8 cellular contexts compared by ENCODE assay signal in genomic region chr2:86439879-86440630, GRCh38. TPM values are rescaled to one million over a fixed set of nuclear protein-coding genes. Genes with fewer than 3 reads are reported as not detected.
DNase-seq lines count a peak whose midpoint lies in the region; ATAC-seq and TF ChIP-seq lines count a peak whose summit lies in the region.

No MANE protein-coding gene starts in this region.

- H4K20me1 ChIP-seq in fibroblast of lung (ENCODE audit: control insufficient read depth, extremely low read depth, insufficient read depth, low read length): peaks cover 2% of the 10 kb centered on the region

- H3K27me3 ChIP-seq in fibroblast of lung (ENCODE audit: control insufficient read depth, insufficient read depth, low read length): no peaks in the 10 kb centered on the region

- peaks cover 4% of the 10 kb centered on the region for H3K4me1 ChIP-seq in fibroblast of lung (ENCODE audit: control insufficient read depth, extremely low read depth, insufficient read depth, low read length)

- CTCF ChIA-PET in T-cell (lab: Charles Lee): interaction anchor here in 1 of 2 donors (0.8 to 1.5 kb wide), 2 partner anchors 29 to 404 kb away, joined by 3 to 5 read pairs; no protein-coding TSS in a partner anchor

- no peak overlapping the region for H3K9ac ChIP-seq in fibroblast of lung (ENCODE audit: insufficient read depth, low read length)

- H3K36me3 ChIP-seq in fibroblast of lung (ENCODE audit: control insufficient read depth, insufficient read depth, low read length): no peaks in the 10 kb centered on the region

- no peak for TF ChIP-seq CTCF in HFFc6 (IDR thresholded peaks at IDR 0.05)
- no peak for TF ChIP-seq CTCF in fibroblast of lung (conservative IDR thresholded peaks at IDR 0.05 in 1 of 2, IDR thresholded peaks at IDR 0.05 in 1 of 2; ENCODE audit: low read depth in 1 of 2, low read length in 2 of 2)
- TF ChIP-seq CTCF in GM13977 (IDR thresholded peaks at IDR 0.05; ENCODE audit: extremely low read depth, insufficient read depth, missing control alignments): no peak

- H2AFZ ChIP-seq in fibroblast of lung (ENCODE audit: low read length): peak overlapping the region; percentile 86

- H3K4me2 ChIP-seq in fibroblast of lung (ENCODE audit: extremely low read depth, insufficient read depth, low read length): peak overlapping the region; percentile 18

- H3K4me3 ChIP-seq in fibroblast of lung (replicated peaks in 1 of 4; ENCODE audit: control extremely low read depth in 1 of 4, insufficient read depth in 1 of 4, low read depth in 3 of 4, low read length in 4 of 4) (peak overlapping the region in 2 of 4 experiments; percentile 2 to 26), skin epidermis (peak overlapping the region in 4 of 7 experiments; percentile 71 to 83 (median 78))

- peak overlapping the region; percentile 100 for H3K27ac Mint-ChIP-seq in HFFc6
- peak overlapping the region; percentile 99 for H3K27ac Mint-ChIP-seq in T-cell

- DNase-seq in HFFc6 (no peak), T-cell (no peak), fibroblast of lung (ENCODE audit: low read depth in 2 of 2) (peak in 1 of 2 donors; percentile 8), GM13977 (ENCODE audit: low spot score) (no peak)
- DNase-seq in activated CD4-positive, CD25-positive, alpha-beta regulatory T cell (lab: John Stamatoyannopoulos, UW): no peak

- H3K4me3 Mint-ChIP-seq in HFFc6: peak overlapping the region; percentile 89
- H3K4me3 Mint-ChIP-seq in T-cell: peak overlapping the region; percentile 94 to 98 (median 96)

- H3K4me1 Mint-ChIP-seq in HFFc6 (ENCODE audit: low read depth) (peaks cover 35% of the 10 kb centered on the region), T-cell (peaks cover 35 to 41% (median 40%) of the 10 kb centered on the region in 3 donors)

- H3K9me3 Mint-ChIP-seq in HFFc6 (peaks cover 29% of the 10 kb centered on the region), T-cell (peaks cover 9 to 25% (median 15%) of the 10 kb centered on the region in 3 donors)

- ATAC-seq in T-cell (replicated peaks in 1 of 4) (no peak), HG02759 (IDR thresholded peaks at IDR 0.05; ENCODE audit: unreplicated experiment) (no peak), HG02870 (IDR thresholded peaks at IDR 0.05; ENCODE audit: unreplicated experiment) (no peak)

- peaks cover 21% of the 10 kb centered on the region for H3K79me2 ChIP-seq in fibroblast of lung (ENCODE audit: control insufficient read depth, insufficient read depth, low read length)

- H3K27me3 Mint-ChIP-seq in HFFc6 (ENCODE audit: insufficient read depth) (peaks cover 2% of the 10 kb centered on the region), T-cell (no peaks in the 10 kb centered on the region)

- in situ Hi-C loops in GM13977 (cut with MboI; ENCODE audit: low pct_unique_long_range_greater_than_20kb, low sequenced_read_pairs, unreplicated experiment): no loop called here

- H3K36me3 Mint-ChIP-seq in HFFc6 (ENCODE audit: low read depth): peaks cover 39% of the 10 kb centered on the region
- peaks cover 40% of the 10 kb centered on the region for H3K36me3 Mint-ChIP-seq in T-cell

- H3K27ac ChIP-seq in fibroblast of lung (ENCODE audit: insufficient read depth, low read length) (peak overlapping the region; percentile 96), skin epidermis (peak overlapping the region in 18 of 21 experiments; percentile 89 to 99 (median 95))

- H3K9me3 ChIP-seq in fibroblast of lung (ENCODE audit: control insufficient read depth, insufficient read depth, low read depth, low read length): no peaks in the 10 kb centered on the region

- POLR2A ChIA-PET in T-cell (lab: Charles Lee): interaction anchor here (0.6 to 1.7 kb wide), 3 partner anchors 9 to 28 kb away, joined by 3 to 11 read pairs (median 5); no protein-coding TSS in a partner anchor

RNA-seq across cellular contexts. Expression of gene KDM3A, which starts 1.1 kb away (rescaled TPM):
- 10 to 100 TPM; 17.6 to 25.1 (median 21.3) TPM for total RNA-seq in HFFc6 (2021; fragmentation: NEBNext Ultra II Directional; extraction: Animal tissue kit (Norgen Biotek cat#: 25700))
- 100 to 1,000 TPM; 140 to 168 (median 145) TPM for total RNA-seq in T-cell
- 20.5 and 23.1 TPM in 2 replicates for total RNA-seq in fibroblast of lung
- polyA plus RNA-seq in fibroblast of lung: 12.1 and 26.0 TPM in 2 replicates
- 7.2 and 11.5 TPM in 2 replicates for polyA plus RNA-seq in fibroblast of lung (2012)
- 10.2 and 20.4 TPM in 2 replicates for polyA minus RNA-seq in fibroblast of lung (ENCODE audit: low replicate concordance)
